In genomic region chr5:154759868-154760267, GRCh38 we compare ENCODE assay signal across 8 cellular contexts. TPM values are rescaled to one million over a fixed set of nuclear protein-coding genes. Genes with fewer than 3 reads are reported as not detected.
DNase-seq lines count a peak whose midpoint lies in the region; ATAC-seq, FAIRE-seq and TF ChIP-seq lines count a peak whose summit lies in the region.
"Not testable (repeated sequence)": the region's sequence is repeated elsewhere in the genome, so short reads cannot be mapped to it uniquely, and the experiment has no call there.

No MANE protein-coding gene starts in this region.

- H3K27ac ChIP-seq in BLaER1 treated with 17β-estradiol and CSF1 and Interleukin-3, amounts not matched to agents 10 nM and 100 nM: peak overlapping the region in 1 of 11 experiments; percentile 7; a peak in 1 of 22 replicates
- not testable (repeated sequence) for H3K27ac ChIP-seq in mammary epithelial cell (ENCODE audit: insufficient read depth, low read depth, low read length); HepG2 (ENCODE audit: extremely low read length, insufficient read depth, low read length)

- not testable (repeated sequence) for DNase-seq in GM12892 (ENCODE audit: insufficient read length); T-cell; mammary epithelial cell; HepG2 (ENCODE audit: low spot score)

- not testable (repeated sequence) for H2AFZ ChIP-seq in Loucy (ENCODE audit: low read length); mammary epithelial cell (ENCODE audit: low read depth, low read length); HepG2 (ENCODE audit: low read length)

- not testable (repeated sequence) for TF ChIP-seq RAD21 in HepG2 (CRISPR knock-in tag; IDR thresholded peaks at IDR 0.05)

- H3K9me2 ChIP-seq in Loucy (replicated peaks; ENCODE audit: low read depth, low read length): not testable (repeated sequence)

- H3K27me3 ChIP-seq in BLaER1 treated with 17β-estradiol and CSF1 and Interleukin-3, amounts not matched to agents 10 nM and 100 nM; Loucy (ENCODE audit: insufficient read depth, low read length, poor library complexity, severe bottlenecking); mammary epithelial cell (ENCODE audit: insufficient read depth, low read length); HepG2 (ENCODE audit: control insufficient read depth in 1 of 2, insufficient read depth in 2 of 2, low read length in 2 of 2): not testable (repeated sequence)

- peak; percentile 50 for FAIRE-seq in GM12892 (lab: Jason Lieb, UNC)
- not testable (repeated sequence) for FAIRE-seq in HepG2 (lab: Jason Lieb, UNC)

- H3K79me2 ChIP-seq in Loucy (ENCODE audit: insufficient read depth, low read length): peaks cover 93% of the 10 kb centered on the region
- peaks cover 97% of the 10 kb centered on the region for H3K79me2 ChIP-seq in mammary epithelial cell (ENCODE audit: insufficient read depth, low read length)
- peaks cover 87% of the 10 kb centered on the region for H3K79me2 ChIP-seq in HepG2 (ENCODE audit: insufficient read depth, low read length)

- BruUV-seq in mammary epithelial cell (replicated peaks; lab: Mats Ljungman, UMichigan); HepG2 (replicated peaks; lab: Mats Ljungman, UMichigan): not testable (repeated sequence)

- not testable (repeated sequence) for H3K9me3 Mint-ChIP-seq in T-cell; activated T-helper 17 cell treated with anti-CD3 and anti-CD28 coated beads, Interleukin-2, amount 50 U/mL, for 72 hours; stimulated activated naive CD8-positive, alpha-beta T cell treated with anti-CD3 and anti-CD28 coated beads, Interleukin-15, Interleukin-2, amounts not matched to agents 100 ng/mL and 50 ng/mL, for 24 hours

- peak overlapping the region in 1 of 3 donors; percentile 89 for H3K4me3 Mint-ChIP-seq in T-cell
- H3K4me3 Mint-ChIP-seq in activated T-helper 17 cell treated with anti-CD3 and anti-CD28 coated beads, Interleukin-2, amount 50 U/mL, for 72 hours: peak overlapping the region; percentile 97
- H3K4me3 Mint-ChIP-seq in stimulated activated naive CD8-positive, alpha-beta T cell treated with anti-CD3 and anti-CD28 coated beads, Interleukin-15, Interleukin-2, amounts not matched to agents 100 ng/mL and 50 ng/mL, for 24 hours: peak overlapping the region; percentile 98

- in situ Hi-C loops in mammary epithelial cell (cut with MboI; ENCODE audit: low sequenced_read_pairs in 2 of 2): loop anchor here in 1 of 2 donors (10.0 kb wide), 1 partner anchor 75 kb away; no protein-coding TSS in a partner anchor
- in situ Hi-C loops in HepG2 (cut with HindIII; ENCODE audit: extremely low pct_ligation_motif_present, low pct_unique_long_range_greater_than_20kb): loop anchor here (10.0 kb wide), 1 partner anchor 105 kb away; no protein-coding TSS in a partner anchor

- dilution Hi-C loops in mammary epithelial cell (cut with HindIII; ENCODE audit: low sequenced_read_pairs): not testable (repeated sequence)

- H3F3A ChIP-seq in Loucy (ENCODE audit: low read depth): not testable (repeated sequence)

- not testable (repeated sequence) for ATAC-seq in T-cell (replicated peaks in 1 of 4); activated T-helper 17 cell treated with anti-CD3 and anti-CD28 coated beads, Interleukin-2, amount 50 U/mL, for 72 hours (replicated peaks); HepG2

- intact Hi-C loops in mammary epithelial cell (cut with micrococcal nuclease): not testable (repeated sequence)
- intact Hi-C loops in HepG2 (cut with micrococcal nuclease; ENCODE audit: unreplicated experiment): loop anchor here (2.0 to 5.0 kb wide), 4 partner anchors 19 to 108 kb away; partner anchors contain the start of gene CNOT8

- H3K4me2 ChIP-seq in BLaER1 treated with 17β-estradiol and CSF1 and Interleukin-3, amounts not matched to agents 10 nM and 100 nM: peak overlapping the region; percentile 78 to 97 (median 91)
- H3K4me2 ChIP-seq in Loucy (ENCODE audit: low read depth, low read length, poor library complexity, severe bottlenecking) (peak overlapping the region; percentile 96), mammary epithelial cell (ENCODE audit: insufficient read depth, low read depth, low read length) (peak overlapping the region; percentile 17), HepG2 (ENCODE audit: low read depth, low read length) (peak overlapping the region; percentile 95)

- not testable (repeated sequence) for TF ChIP-seq POLR2A in GM12892 (IDR thresholded peaks at IDR 0.05; ENCODE audit: low read depth, low read length); HepG2 (IDR thresholded peaks at IDR 0.05; ENCODE audit: insufficient read depth in 1 of 2, low read depth in 2 of 2, low read length in 2 of 2)

- peaks cover 0 to 31% (median 16%) of the 10 kb centered on the region in 11 experiments; a peak in 12 of 22 replicates for H3K36me3 ChIP-seq in BLaER1 treated with 17β-estradiol and CSF1 and Interleukin-3, amounts not matched to agents 10 nM and 100 nM
- not testable (repeated sequence) for H3K36me3 ChIP-seq in Loucy (ENCODE audit: insufficient read depth, low read length); mammary epithelial cell (ENCODE audit: insufficient read depth, low read length); HepG2 (replicated peaks in 1 of 2; ENCODE audit: control insufficient read depth in 1 of 2, insufficient read depth in 2 of 2, low read length in 2 of 2)

- H4K20me1 ChIP-seq in BLaER1 treated with 17β-estradiol and CSF1 and Interleukin-3, amounts not matched to agents 10 nM and 100 nM: peaks cover 77 to 93% (median 84%) of the 10 kb centered on the region in 11 experiments
- H4K20me1 ChIP-seq in Loucy (ENCODE audit: insufficient read depth, low read length, poor library complexity, severe bottlenecking) (peaks cover 71% of the 10 kb centered on the region), mammary epithelial cell (ENCODE audit: insufficient read depth, low read length) (peaks cover 37% of the 10 kb centered on the region), HepG2 (ENCODE audit: insufficient read depth, low read length) (peaks cover 72% of the 10 kb centered on the region)

- H3K27me3 Mint-ChIP-seq in T-cell; activated T-helper 17 cell treated with anti-CD3 and anti-CD28 coated beads, Interleukin-2, amount 50 U/mL, for 72 hours; stimulated activated naive CD8-positive, alpha-beta T cell treated with anti-CD3 and anti-CD28 coated beads, Interleukin-15, Interleukin-2, amounts not matched to agents 100 ng/mL and 50 ng/mL, for 24 hours: not testable (repeated sequence)

- CTCF ChIA-PET in T-cell (lab: Charles Lee); mammary epithelial cell (lab: Charles Lee; ENCODE audit: low non-redundant PET); HepG2 (lab: Yijun Ruan, JAX; ENCODE audit: low intra/inter-chr PET ratio, low total read pairs): not testable (repeated sequence)

- peak overlapping the region in 1 of 10 experiments; percentile 100; a peak in 2 of 20 replicates for H3K4me3 ChIP-seq in BLaER1 treated with 17β-estradiol and CSF1 and Interleukin-3, amounts not matched to agents 10 nM and 100 nM
- peak overlapping the region; percentile 77 for H3K4me3 ChIP-seq in Loucy (ENCODE audit: low read length, poor library complexity, severe bottlenecking)
- H3K4me3 ChIP-seq in mammary epithelial cell (replicated peaks in 1 of 3; ENCODE audit: insufficient read depth in 1 of 3, low read depth in 2 of 3, low read length in 3 of 3); HepG2 (replicated peaks in 1 of 3; ENCODE audit: insufficient read depth in 1 of 3, low read depth in 2 of 3, low read length in 3 of 3): not testable (repeated sequence)

- WGBS in mammary epithelial cell (ENCODE audit: low coverage, missing lambda C conversion rate): 91% methylated on average over 9 of the region's 12 CpGs
- WGBS in HepG2 (ENCODE audit: low lambda C conversion rate): 92% methylated on average over 12 of the region's 12 CpGs

- peak overlapping the region; percentile 17 to 87 for H3K27ac Mint-ChIP-seq in T-cell
- peak overlapping the region; percentile 50 for H3K27ac Mint-ChIP-seq in activated T-helper 17 cell treated with anti-CD3 and anti-CD28 coated beads, Interleukin-2, amount 50 U/mL, for 72 hours
- peak overlapping the region; percentile 81 for H3K27ac Mint-ChIP-seq in stimulated activated naive CD8-positive, alpha-beta T cell treated with anti-CD3 and anti-CD28 coated beads, Interleukin-15, Interleukin-2, amounts not matched to agents 100 ng/mL and 50 ng/mL, for 24 hours

- H3K4me1 ChIP-seq in BLaER1 treated with 17β-estradiol and CSF1 and Interleukin-3, amounts not matched to agents 10 nM and 100 nM: peaks cover 41 to 68% (median 55%) of the 10 kb centered on the region in 10 experiments
- peaks cover 17% of the 10 kb centered on the region for H3K4me1 ChIP-seq in Loucy (ENCODE audit: insufficient read depth, low read length, poor library complexity, severe bottlenecking)
- peaks cover 32% of the 10 kb centered on the region for H3K4me1 ChIP-seq in mammary epithelial cell (ENCODE audit: insufficient read depth, low read length)
- H3K4me1 ChIP-seq in HepG2 (ENCODE audit: insufficient read depth, low read length): peaks cover 65% of the 10 kb centered on the region

- POLR2A ChIA-PET in T-cell (lab: Charles Lee): interaction anchor here in 1 of 2 donors (0.6 kb wide), 1 partner anchor 71 kb away, joined by 3 read pairs; no protein-coding TSS in a partner anchor
- POLR2A ChIA-PET in HepG2 (lab: Yijun Ruan, JAX): not testable (repeated sequence)

- not testable (repeated sequence) for H3K36me3 Mint-ChIP-seq in T-cell
- H3K36me3 Mint-ChIP-seq in activated T-helper 17 cell treated with anti-CD3 and anti-CD28 coated beads, Interleukin-2, amount 50 U/mL, for 72 hours (ENCODE audit: low read depth): peaks cover 50% of the 10 kb centered on the region
- H3K36me3 Mint-ChIP-seq in stimulated activated naive CD8-positive, alpha-beta T cell treated with anti-CD3 and anti-CD28 coated beads, Interleukin-15, Interleukin-2, amounts not matched to agents 100 ng/mL and 50 ng/mL, for 24 hours (ENCODE audit: low read depth): peaks cover 40% of the 10 kb centered on the region

- peak overlapping the region in 5 of 11 experiments; percentile 7 to 73 (median 19); a peak in 3 of 22 replicates for H3K9ac ChIP-seq in BLaER1 treated with 17β-estradiol and CSF1 and Interleukin-3, amounts not matched to agents 10 nM and 100 nM
- peak overlapping the region; percentile 64 for H3K9ac ChIP-seq in Loucy (ENCODE audit: low read depth, low read length, poor library complexity, severe bottlenecking)
- H3K9ac ChIP-seq in mammary epithelial cell (ENCODE audit: insufficient read depth, low read length); HepG2 (ENCODE audit: insufficient read depth, low read depth, low read length): not testable (repeated sequence)

- H3K9me3 ChIP-seq in BLaER1 treated with 17β-estradiol and CSF1 and Interleukin-3, amounts not matched to agents 10 nM and 100 nM (replicated peaks in 1 of 11); Loucy (ENCODE audit: insufficient read depth, low read depth, low read length); mammary epithelial cell (replicated peaks; ENCODE audit: insufficient read depth, low read length); HepG2 (ENCODE audit: low read length): not testable (repeated sequence)

- TF ChIP-seq CTCF in Loucy (conservative IDR thresholded peaks at IDR 0.05; ENCODE audit: low read length); mammary epithelial cell (conservative IDR thresholded peaks at IDR 0.05 in 1 of 2, IDR thresholded peaks at IDR 0.05 in 1 of 2; ENCODE audit: extremely low read depth in 1 of 2, insufficient read depth in 1 of 2, low read depth in 1 of 2, low read length in 2 of 2); HepG2 (CRISPR knock-in tag; IDR thresholded peaks at IDR 0.05): not testable (repeated sequence)

- peaks cover 60 to 66% (median 65%) of the 10 kb centered on the region in 3 donors for H3K4me1 Mint-ChIP-seq in T-cell
- H3K4me1 Mint-ChIP-seq in activated T-helper 17 cell treated with anti-CD3 and anti-CD28 coated beads, Interleukin-2, amount 50 U/mL, for 72 hours: peaks cover 37% of the 10 kb centered on the region
- H3K4me1 Mint-ChIP-seq in stimulated activated naive CD8-positive, alpha-beta T cell treated with anti-CD3 and anti-CD28 coated beads, Interleukin-15, Interleukin-2, amounts not matched to agents 100 ng/mL and 50 ng/mL, for 24 hours (ENCODE audit: low read depth): peaks cover 72% of the 10 kb centered on the region

- TF ChIP-seq EP300 in HepG2 (IDR thresholded peaks at IDR 0.05; ENCODE audit: low read depth in 2 of 2, low read length in 2 of 2); HepG2 (CRISPR knock-in tag; IDR thresholded peaks at IDR 0.05; ENCODE audit: borderline replicate concordance): not testable (repeated sequence)

RNA-seq across cellular contexts. Expression of gene LARP1, which starts 4.7 kb away (rescaled TPM):
- polyA plus RNA-seq in GM12892 (2012; ENCODE audit: missing spikeins): 56.5 TPM
- total RNA-seq in T-cell (100 to 1,000 TPM; 137 to 201 (median 182) TPM), mammary epithelial cell (100 to 1,000 TPM; 117 to 240 TPM), HepG2 (2016; rRNA removed; fragmentation: Illumina TruSeq; extraction: Trizol) (61.4 and 68.5 TPM in 2 replicates)
- 100 to 1,000 TPM; 121 to 242 TPM for total RNA-seq in activated T-helper 17 cell treated with anti-CD3 and anti-CD28 coated beads, Interleukin-2, amount 50 U/mL, for 72 hours
- polyA plus RNA-seq in mammary epithelial cell (110 TPM), HepG2 (2011; rRNA removed) (45.2 and 52.0 TPM in 2 replicates)
- 287 TPM for polyA minus RNA-seq in mammary epithelial cell
- total RNA-seq in HepG2 (2016; cell fraction: cytosol; rRNA removed; fragmentation: Illumina TruSeq; extraction: Trizol; ENCODE audit: low read depth): 8.7 and 8.9 TPM in 2 replicates
- total RNA-seq in HepG2 (2016; cell fraction: insoluble cytoplasmic fraction; rRNA removed; fragmentation: Illumina TruSeq; extraction: Trizol): 57.6 and 62.0 TPM in 2 replicates
- total RNA-seq in HepG2 (2016; cell fraction: membrane; rRNA removed; fragmentation: Illumina TruSeq; extraction: Trizol): 36.8 and 41.2 TPM in 2 replicates
- 72.6 and 80.1 TPM in 2 replicates for total RNA-seq in HepG2 (2016; cell fraction: nucleus; rRNA removed; fragmentation: Illumina TruSeq; extraction: Trizol)
- polyA plus RNA-seq in HepG2 (2011; cell fraction: cytosol; rRNA removed): 29.4 and 31.7 TPM in 2 replicates
- 74.2 and 76.9 TPM in 2 replicates for polyA plus RNA-seq in HepG2 (2011; cell fraction: nucleus; rRNA removed)
- polyA plus RNA-seq in HepG2 (2012): 59.4 and 62.0 TPM in 2 replicates
- 4.0 and 4.5 TPM in 2 replicates for polyA plus RNA-seq in HepG2 (2016; cell fraction: cytosol; fragmentation: Illumina TruSeq; extraction: Trizol; ENCODE audit: low read depth)
- 69.6 and 92.6 TPM in 2 replicates for polyA plus RNA-seq in HepG2 (2016; cell fraction: insoluble cytoplasmic fraction; fragmentation: Illumina TruSeq; extraction: Trizol; ENCODE audit: low read depth)
- polyA plus RNA-seq in HepG2 (2016; cell fraction: membrane; fragmentation: Illumina TruSeq; extraction: Trizol; ENCODE audit: low read depth): 15.3 and 19.6 TPM in 2 replicates
- 143 and 158 TPM in 2 replicates for polyA plus RNA-seq in HepG2 (2016; cell fraction: nucleus; fragmentation: Illumina TruSeq; extraction: Trizol; ENCODE audit: insufficient read depth, low read depth)
- polyA minus RNA-seq in HepG2 (2011; rRNA and poly(A)+ RNA removed; ENCODE audit: low replicate concordance): 72.7 and 144 TPM in 2 replicates
- polyA minus RNA-seq in HepG2 (2011; cell fraction: cytosol; rRNA and poly(A)+ RNA removed): 40.8 and 53.5 TPM in 2 replicates
- polyA minus RNA-seq in HepG2 (2011; cell fraction: nucleus; rRNA and poly(A)+ RNA removed): 66.0 and 100 TPM in 2 replicates

Comparison
In these comparisons a context has a peak if more than half of its experiments do, and no peak if none do; other contexts are left out.
1. H3K4me2 ChIP-seq: peak in every context shown above with its lines; median percentile 96 in Loucy; 95 in HepG2; 91 in BLaER1 treated with 17β-estradiol and CSF1 and Interleukin-3, amounts not matched to agents 10 nM and 100 nM; 17 in mammary epithelial cell.